17 cellular contexts compared by ENCODE assay signal in genomic region chr2:201859886-201860285, GRCh38. TPM values are rescaled to one million over a fixed set of nuclear protein-coding genes. Genes with fewer than 3 reads are reported as not detected.
DNase-seq lines count a peak whose midpoint lies in the region; ATAC-seq and TF ChIP-seq lines count a peak whose summit lies in the region.
"Had no signal": no experiment of that assay in that cellular context is flagged by ENCODE, and none has a peak within 500 bp of the region (broad histone marks: within the 10 kb centered on the region; RNA-seq: fewer than 3 reads in every experiment).

No MANE protein-coding gene starts in this region.

- DNase-seq in AG10803 (ENCODE audit: low read depth) (peak; percentile 29), M059J (ENCODE audit: low read depth) (peak; percentile 90), astrocyte of the hippocampus (ENCODE audit: low read depth, low spot score) (peak; percentile 67), iris pigment epithelial cell (ENCODE audit: low read depth) (peak; percentile 43), NCI-H146 (lab: John Stamatoyannopoulos, UW) (no peak), Right ventricle myocardium inferior (ENCODE audit: missing footprints) (no peak), NCI-H2196 (lab: John Stamatoyannopoulos, UW; ENCODE audit: unreplicated experiment) (no peak)
- DNase-seq: activated T-cell treated with anti-CD3 and anti-CD28 coated beads, Interleukin-2, amount 50 U/mL, for 24 hours; NCI-H2107; SIG-M5 had no signal

- intact Hi-C loops in Right ventricle myocardium inferior (cut with DNase I) = loop anchor here (1.0 to 5.0 kb wide), 3 partner anchors 177 to 318 kb away; no protein-coding TSS in a partner anchor

- no peak for ATAC-seq in Right ventricle myocardium inferior
- no peak for ATAC-seq in HG02981 (IDR thresholded peaks at IDR 0.05; ENCODE audit: unreplicated experiment)

- H3K4me3 ChIP-seq in AG10803 (ENCODE audit: low read length) = no peak overlapping the region
- H3K4me3 ChIP-seq: adrenal gland, cardiac muscle cell, HAP-1, pancreas had no signal

- no peak for TF ChIP-seq CTCF in AG10803 (conservative IDR thresholded peaks at IDR 0.05; ENCODE audit: low read length)

RNA-seq across cellular contexts. Expression of gene CDK15, which starts 53.5 kb away (rescaled TPM):
- total RNA-seq in M059J (2014; rRNA removed; shearing (Covaris generic)) = 7.0 and 17.6 TPM in 2 replicates
- 0.35 TPM for total RNA-seq in Right ventricle myocardium inferior
- total RNA-seq: activated CD8-positive, alpha-beta memory T cell treated with anti-CD3 and anti-CD28 coated beads for 36 hours; cardiac muscle cell; T-helper 1 cell treated with Interleukin-12 subunit alpha and Interleukin-12 subunit beta and Interleukin-4 antibody, amounts not matched to agents 30 ng/mL and 1 ng/mL, for 36 hours had no signal

Comparison
In these comparisons a context has a peak if more than half of its experiments do, and no peak if none do; other contexts are left out.
1. DNase-seq: peak in AG10803 (single experiment), M059J (single experiment), astrocyte of the hippocampus (single experiment) and iris pigment epithelial cell (single experiment); none in NCI-H146 (single experiment), Right ventricle myocardium inferior (single experiment) and NCI-H2196 (single experiment).